Comparison of ENCODE assay signal across 26 cellular contexts in genomic region chr7:39702133-39702532, GRCh38.
"Had no signal": no experiment of that assay in that cellular context is flagged by ENCODE, and none has a peak within 500 bp of the region (broad histone marks: within the 10 kb centered on the region; RNA-seq: fewer than 3 reads in every experiment).

No MANE protein-coding gene starts in this region.

- H3K4me1 Mint-ChIP-seq: activated CD8-positive, alpha-beta memory T cell treated with anti-CD3 and anti-CD28 coated beads, Interleukin-2, amount 10 ng/mL, durations not matched to agents 7 days and 5 days; memory B cell had no signal

- H3K4me1 ChIP-seq: parathyroid adenoma had no signal

- H3K4me3 Mint-ChIP-seq: activated CD4-positive, alpha-beta T cell treated with anti-CD3 and anti-CD28 coated beads, Interleukin-2, amount 10 ng/mL, durations not matched to agents 7 days and 5 days; activated CD8-positive, alpha-beta memory T cell treated with anti-CD3 and anti-CD28 coated beads, Interleukin-2, amount 10 ng/mL, durations not matched to agents 7 days and 5 days; activated CD8-positive, alpha-beta T cell treated with anti-CD3 and anti-CD28 coated beads for 36 hours; activated naive CD8-positive, alpha-beta T cell treated with anti-CD3 and anti-CD28 coated beads for 36 hours; dendritic cell treated with granulocyte-macrophage colony-stimulating factor and Interleukin-4, amounts not matched to agents 40 ng/mL and 50 ng/mL, for 4 days; memory B cell; nephron; stimulated activated naive CD8-positive, alpha-beta T cell treated with anti-CD3 and anti-CD28 coated beads, Interleukin-15, amount 100 ng/mL, for 72 hours had no signal

- H3K9ac ChIP-seq: parathyroid adenoma had no signal

- H3K27ac Mint-ChIP-seq: activated CD4-positive, alpha-beta T cell treated with anti-CD3 and anti-CD28 coated beads, Interleukin-2, amount 10 ng/mL, durations not matched to agents 7 days and 5 days; activated CD8-positive, alpha-beta memory T cell treated with anti-CD3 and anti-CD28 coated beads, Interleukin-2, amount 10 ng/mL, durations not matched to agents 7 days and 5 days; activated CD8-positive, alpha-beta T cell treated with anti-CD3 and anti-CD28 coated beads for 36 hours; dendritic cell treated with granulocyte-macrophage colony-stimulating factor and Interleukin-4, amounts not matched to agents 40 ng/mL and 50 ng/mL, for 4 days; memory B cell; nephron; stimulated activated naive CD8-positive, alpha-beta T cell treated with anti-CD3 and anti-CD28 coated beads, Interleukin-15, amount 100 ng/mL, for 72 hours had no signal

- H3K9me3 Mint-ChIP-seq: activated CD4-positive, alpha-beta T cell treated with anti-CD3 and anti-CD28 coated beads, Interleukin-2, amount 10 ng/mL, durations not matched to agents 7 days and 5 days; activated CD8-positive, alpha-beta T cell treated with anti-CD3 and anti-CD28 coated beads for 36 hours; activated naive CD8-positive, alpha-beta T cell treated with anti-CD3 and anti-CD28 coated beads for 36 hours; dendritic cell treated with granulocyte-macrophage colony-stimulating factor and Interleukin-4, amounts not matched to agents 40 ng/mL and 50 ng/mL, for 4 days; memory B cell; nephron; stimulated activated naive CD8-positive, alpha-beta T cell treated with anti-CD3 and anti-CD28 coated beads, Interleukin-15, amount 100 ng/mL, for 72 hours had no signal

- H3K9me3 ChIP-seq: esophagus squamous epithelium, heart left ventricle, neutrophil, tibial nerve had no signal

- H3K4me3 ChIP-seq: esophagus squamous epithelium, heart left ventricle, tibial nerve had no signal

- ATAC-seq: activated CD4-positive, CD25-positive, alpha-beta regulatory T cell treated with anti-CD3 and anti-CD28 coated beads, Interleukin-2, amount 50 U/mL, for 24 hours; activated CD8-positive, alpha-beta memory T cell treated with anti-CD3 and anti-CD28 coated beads, Interleukin-2, amount 10 ng/mL, durations not matched to agents 7 days and 5 days; activated CD8-positive, alpha-beta T cell treated with anti-CD3 and anti-CD28 coated beads for 36 hours; heart left ventricle; left cardiac atrium; right cardiac atrium; stimulated activated naive CD8-positive, alpha-beta T cell treated with anti-CD3 and anti-CD28 coated beads, Interleukin-15, amount 100 ng/mL, for 72 hours had no signal

- H2AFZ ChIP-seq: parathyroid adenoma had no signal

- H3K27me3 ChIP-seq: esophagus squamous epithelium, heart left ventricle, neutrophil, tibial nerve had no signal

- H3K27ac ChIP-seq: heart left ventricle, neutrophil, parathyroid adenoma, tibial nerve, VCaP had no signal

- DNase-seq: activated CD4-positive, alpha-beta T cell treated with anti-CD3 and anti-CD28 coated beads, Interleukin-2, amount 10 ng/mL, durations not matched to agents 7 days and 5 days; activated CD8-positive, alpha-beta memory T cell treated with anti-CD3 and anti-CD28 coated beads, Interleukin-2, amount 10 ng/mL, durations not matched to agents 7 days and 5 days; activated CD8-positive, alpha-beta T cell treated with anti-CD3 and anti-CD28 coated beads for 36 hours; activated gamma-delta T cell treated with Interleukin-2 at 50 U/mL for 16 hours; activated naive CD8-positive, alpha-beta T cell treated with anti-CD3 and anti-CD28 coated beads for 36 hours; activated T-cell treated with anti-CD3 and anti-CD28 coated beads for 4 hours; amniotic stem cell; effector CD8-positive, alpha-beta T cell; esophagus squamous epithelium; heart left ventricle; islet precursor cell; left cardiac atrium; right cardiac atrium; stimulated activated CD4-positive, alpha-beta T cell treated with anti-CD3 and anti-CD28 coated beads, Interleukin-12 subunit alpha, Interleukin-12 subunit beta, amount 100 ng/mL, for 4 hours; stimulated activated CD4-positive, alpha-beta T cell treated with anti-CD3 and anti-CD28 coated beads, Interleukin-4, amount 100 ng/mL, for 4 hours; stimulated activated naive CD8-positive, alpha-beta T cell treated with anti-CD3 and anti-CD28 coated beads, Interleukin-15, amount 100 ng/mL, for 72 hours; SW 1271; T-helper 2 cell had no signal

- H3K27me3 Mint-ChIP-seq: activated CD4-positive, alpha-beta T cell treated with anti-CD3 and anti-CD28 coated beads, Interleukin-2, amount 10 ng/mL, durations not matched to agents 7 days and 5 days; activated CD8-positive, alpha-beta memory T cell treated with anti-CD3 and anti-CD28 coated beads, Interleukin-2, amount 10 ng/mL, durations not matched to agents 7 days and 5 days; activated CD8-positive, alpha-beta T cell treated with anti-CD3 and anti-CD28 coated beads for 36 hours; activated naive CD8-positive, alpha-beta T cell treated with anti-CD3 and anti-CD28 coated beads for 36 hours; dendritic cell treated with granulocyte-macrophage colony-stimulating factor and Interleukin-4, amounts not matched to agents 40 ng/mL and 50 ng/mL, for 4 days; memory B cell; stimulated activated naive CD8-positive, alpha-beta T cell treated with anti-CD3 and anti-CD28 coated beads, Interleukin-15, amount 100 ng/mL, for 72 hours had no signal

- H3K79me2 ChIP-seq: parathyroid adenoma had no signal
